1 cellular context compared by ENCODE assay signal in the genomic region with DNA sequence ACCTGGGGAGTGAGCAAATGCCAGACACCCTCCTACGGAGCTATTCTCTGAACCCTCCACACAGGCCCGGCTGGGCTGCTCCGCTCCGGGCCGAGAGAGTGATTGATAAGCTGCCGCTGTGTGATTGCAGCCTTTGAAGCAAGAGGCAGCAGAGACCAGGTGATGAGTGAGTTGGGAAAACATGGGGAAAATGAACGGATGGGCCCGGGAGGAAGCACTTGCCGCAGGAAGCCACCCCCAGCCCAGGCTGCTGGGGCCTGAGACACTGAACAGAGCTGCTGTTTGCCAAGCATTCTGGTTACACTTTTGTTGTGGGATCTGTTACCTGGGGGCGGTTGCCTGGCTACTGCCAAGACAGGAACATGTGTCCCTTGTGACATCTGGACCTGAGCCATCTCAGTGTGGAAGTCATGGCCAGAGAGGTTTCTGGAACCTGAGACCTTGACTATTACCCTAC.
TF ChIP-seq lines count a peak whose summit lies in the region.

No MANE protein-coding gene starts in this region.

TF ChIP-seq in K562, 482 proteins besides CTCF, POLR2A, EP300 and RAD21:
- TF ChIP-seq, protein P1, sequence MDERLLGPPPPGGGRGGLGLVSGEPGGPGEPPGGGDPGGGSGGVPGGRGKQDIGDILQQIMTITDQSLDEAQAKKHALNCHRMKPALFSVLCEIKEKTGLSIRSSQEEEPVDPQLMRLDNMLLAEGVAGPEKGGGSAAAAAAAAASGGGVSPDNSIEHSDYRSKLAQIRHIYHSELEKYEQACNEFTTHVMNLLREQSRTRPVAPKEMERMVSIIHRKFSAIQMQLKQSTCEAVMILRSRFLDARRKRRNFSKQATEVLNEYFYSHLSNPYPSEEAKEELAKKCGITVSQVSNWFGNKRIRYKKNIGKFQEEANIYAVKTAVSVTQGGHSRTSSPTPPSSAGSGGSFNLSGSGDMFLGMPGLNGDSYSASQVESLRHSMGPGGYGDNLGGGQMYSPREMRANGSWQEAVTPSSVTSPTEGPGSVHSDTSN (CRISPR knock-in tag; IDR thresholded peaks at IDR 0.05; ENCODE audit: low read depth) = no peak
- TF ChIP-seq, protein P1 (tag; conservative IDR thresholded peaks at IDR 0.05; ENCODE audit: low read depth) = peak; percentile 81
- 0 out of 2 replicates have a peak, but pooled peaks have one; percentile 43 for TF ChIP-seq FOXJ2 (tag; IDR thresholded peaks at IDR 0.05)
- TF ChIP-seq, protein P2, sequence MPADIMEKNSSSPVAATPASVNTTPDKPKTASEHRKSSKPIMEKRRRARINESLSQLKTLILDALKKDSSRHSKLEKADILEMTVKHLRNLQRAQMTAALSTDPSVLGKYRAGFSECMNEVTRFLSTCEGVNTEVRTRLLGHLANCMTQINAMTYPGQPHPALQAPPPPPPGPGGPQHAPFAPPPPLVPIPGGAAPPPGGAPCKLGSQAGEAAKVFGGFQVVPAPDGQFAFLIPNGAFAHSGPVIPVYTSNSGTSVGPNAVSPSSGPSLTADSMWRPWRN (IDR thresholded peaks at IDR 0.05; ENCODE audit: low read depth) = no peak
- no peak for TF ChIP-seq KLF1 (tag; IDR thresholded peaks at IDR 0.05)
- TF ChIP-seq CTBP1 (IDR thresholded peaks at IDR 0.05; ENCODE audit: borderline replicate concordance) = 0 out of 2 replicates have a peak, but pooled peaks have one; percentile 26
- TF ChIP-seq L3MBTL2 (IDR thresholded peaks at IDR 0.05) = 0 out of 2 replicates have a peak, but pooled peaks have one; percentile 25
- TF ChIP-seq NCOA4 (IDR thresholded peaks at IDR 0.05; ENCODE audit: partially characterized antibody) = no peak
- TF ChIP-seq CEBPG (CRISPR knock-in tag; IDR thresholded peaks at IDR 0.05) = no peak
- TF ChIP-seq CEBPG (tag; conservative IDR thresholded peaks at IDR 0.05 in 1 of 2, IDR thresholded peaks at IDR 0.05 in 1 of 2) = peak in 1 of 2 experiments; percentile 56; a peak in 2 of 4 replicates
- TF ChIP-seq, protein P3, sequence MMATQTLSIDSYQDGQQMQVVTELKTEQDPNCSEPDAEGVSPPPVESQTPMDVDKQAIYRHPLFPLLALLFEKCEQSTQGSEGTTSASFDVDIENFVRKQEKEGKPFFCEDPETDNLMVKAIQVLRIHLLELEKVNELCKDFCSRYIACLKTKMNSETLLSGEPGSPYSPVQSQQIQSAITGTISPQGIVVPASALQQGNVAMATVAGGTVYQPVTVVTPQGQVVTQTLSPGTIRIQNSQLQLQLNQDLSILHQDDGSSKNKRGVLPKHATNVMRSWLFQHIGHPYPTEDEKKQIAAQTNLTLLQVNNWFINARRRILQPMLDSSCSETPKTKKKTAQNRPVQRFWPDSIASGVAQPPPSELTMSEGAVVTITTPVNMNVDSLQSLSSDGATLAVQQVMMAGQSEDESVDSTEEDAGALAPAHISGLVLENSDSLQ (IDR thresholded peaks at IDR 0.05) = peak; percentile 61
- peak; percentile 84 for TF ChIP-seq MEIS2 (IDR thresholded peaks at IDR 0.05; ENCODE audit: partially characterized antibody)
- peak; percentile 30; the same call in 1 of the 2 replicates for TF ChIP-seq RFX1 (IDR thresholded peaks at IDR 0.05)
TF ChIP-seq in K562: peak in this region for 8.
